8 cellular contexts compared by ENCODE assay signal in genomic region chr2:101150306-101151140, GRCh38. TPM values are rescaled to one million over a fixed set of nuclear protein-coding genes. Genes with fewer than 3 reads are reported as not detected.
A peak's percentile ranks its signal among the peaks of the same experiment; 100 is the strongest.
DNase-seq lines count a peak whose midpoint lies in the region; ATAC-seq and TF ChIP-seq lines count a peak whose summit lies in the region.

No MANE protein-coding gene starts in this region.

- H3K36me3 Mint-ChIP-seq in stimulated activated memory B cell treated with anti-CD40 and anti-IgM and Interleukin-4, amounts not matched to agents 10 μg/mL and 1 μg/mL and 100 μg/mL, for 72 hours: no peaks in the 10 kb centered on the region

- H3K9me3 ChIP-seq in left lung: no peaks in the 10 kb centered on the region

- H3K4me3 Mint-ChIP-seq in stimulated activated memory B cell treated with anti-CD40 and anti-IgM and Interleukin-4, amounts not matched to agents 10 μg/mL and 1 μg/mL and 100 μg/mL, for 72 hours: peak overlapping the region; percentile 89

- peak overlapping the region; percentile 43 to 71 for H3K27ac ChIP-seq in left lung

- H3K4me1 Mint-ChIP-seq in stimulated activated memory B cell treated with anti-CD40 and anti-IgM and Interleukin-4, amounts not matched to agents 10 μg/mL and 1 μg/mL and 100 μg/mL, for 72 hours: peaks cover 28% of the 10 kb centered on the region

- no peak overlapping the region for H3K27ac Mint-ChIP-seq in stimulated activated memory B cell treated with anti-CD40 and anti-IgM and Interleukin-4, amounts not matched to agents 10 μg/mL and 1 μg/mL and 100 μg/mL, for 72 hours

- intact Hi-C loops in left lung (cut with DNase I): loop anchor here in 1 of 2 donors (10.0 kb wide), 1 partner anchor 116 kb away; no protein-coding TSS in a partner anchor

- peak overlapping the region; percentile 59 to 78 for H3K4me3 ChIP-seq in left lung

- H3K36me3 ChIP-seq in left lung: no peaks in the 10 kb centered on the region

- H3K9me3 Mint-ChIP-seq in stimulated activated memory B cell treated with anti-CD40 and anti-IgM and Interleukin-4, amounts not matched to agents 10 μg/mL and 1 μg/mL and 100 μg/mL, for 72 hours: no peaks in the 10 kb centered on the region

- no peak for TF ChIP-seq CTCF in left lung (IDR thresholded peaks at IDR 0.05)

- DNase-seq in Daoy (ENCODE audit: low read depth) (peak; percentile 32), RPMI8226 (peak; percentile 46), cerebellar cortex (ENCODE audit: low spot score) (peak; percentile 49), left lung (peak; percentile 35 to 86), OCI-M1 (lab: John Stamatoyannopoulos, UW) (no peak)

- ATAC-seq in HG02588 (IDR thresholded peaks at IDR 0.05; ENCODE audit: unreplicated experiment) (peak; percentile 24), left lung (peak; percentile 51), GM21576 (IDR thresholded peaks at IDR 0.05; ENCODE audit: unreplicated experiment) (no peak)
- ATAC-seq in stimulated activated memory B cell treated with anti-CD40 and anti-IgM and Interleukin-4, amounts not matched to agents 10 μg/mL and 1 μg/mL and 100 μg/mL, for 72 hours: peak; percentile 55

- peaks cover 11% of the 10 kb centered on the region for H3K27me3 Mint-ChIP-seq in stimulated activated memory B cell treated with anti-CD40 and anti-IgM and Interleukin-4, amounts not matched to agents 10 μg/mL and 1 μg/mL and 100 μg/mL, for 72 hours

- H3K27me3 ChIP-seq in left lung: no peaks in the 10 kb centered on the region

- H3K4me1 ChIP-seq in left lung: peaks cover 8 to 56% of the 10 kb centered on the region in 2 donors

RNA-seq across cellular contexts. Expression of gene TBC1D8, which starts 0.7 kb away (rescaled TPM):
- 4.4 and 5.1 TPM in 2 replicates for total RNA-seq in Daoy (2014; rRNA removed; shearing (Covaris generic))
- 10 to 100 TPM; 11.7 to 22.1 TPM for total RNA-seq in left lung
